ENCODE assay signal across 8 cellular contexts in genomic region chr1:25487628-25488027, GRCh38. TPM values are rescaled to one million over a fixed set of nuclear protein-coding genes. Genes with fewer than 3 reads are reported as not detected.
A peak's percentile ranks its signal among the peaks of the same experiment; 100 is the strongest.
DNase-seq lines count a peak whose midpoint lies in the region; ATAC-seq and TF ChIP-seq lines count a peak whose summit lies in the region.

No MANE protein-coding gene starts in this region.

- H3K4me3 ChIP-seq in tibial nerve = no peak overlapping the region

- TF ChIP-seq CTCF in 22Rv1 (IDR thresholded peaks at IDR 0.05) (peak; percentile 74), GM12874 (IDR thresholded peaks at IDR 0.05; ENCODE audit: insufficient read depth, low read depth, low read length) (peak; percentile 69), tibial nerve (IDR thresholded peaks at IDR 0.05) (peak in 2 of 5 experiments; percentile 36 to 37)

- ATAC-seq in HG03342 (IDR thresholded peaks at IDR 0.05; ENCODE audit: unreplicated experiment) (no peak), GM21619 (IDR thresholded peaks at IDR 0.05; ENCODE audit: unreplicated experiment) (no peak)

- H3K27ac ChIP-seq in 22Rv1 (no peak overlapping the region), tibial nerve (no peak overlapping the region)

- TF ChIP-seq POLR2A in tibial nerve (IDR thresholded peaks at IDR 0.05) = no peak

- H3K27me3 ChIP-seq in tibial nerve = no peaks in the 10 kb centered on the region

- H3K4me1 ChIP-seq in tibial nerve = no peaks in the 10 kb centered on the region

- H3K9me3 ChIP-seq in tibial nerve = no peaks in the 10 kb centered on the region

- 90 to 94% methylated on average over 2 of the region's 2 CpGs for WGBS in tibial nerve, 2 donors

- peak; percentile 28 to 40 for DNase-seq in activated CD4-positive, alpha-beta T cell treated with anti-CD3 and anti-CD28 coated beads, Interleukin-2, amount 50 U/mL, for 4 hours
- DNase-seq in germinal center (ENCODE audit: low spot score) (peak; percentile 9), NOMO-1 treated with dmso at 0.1 percent for 144 hours (lab: John Stamatoyannopoulos, UW; ENCODE audit: unreplicated experiment) (no peak), tibial nerve (ENCODE audit: low spot score in 2 of 2) (no peak)

- H3K36me3 ChIP-seq in tibial nerve = peaks cover 0 to 71% (median 6%) of the 10 kb centered on the region in 3 donors

- no peak for TF ChIP-seq EP300 in tibial nerve (IDR thresholded peaks at IDR 0.05)

RNA-seq across cellular contexts. Expression of gene LDLRAP1, which starts 55.8 kb away (rescaled TPM):
- total RNA-seq in tibial nerve = 10 to 100 TPM; 10.9 to 28.5 (median 14.7) TPM

RNA-seq across cellular contexts. Expression of gene MACO1, which starts 56.9 kb away (rescaled TPM):
- 10 to 100 TPM in 3 of 4 donors, 1 to 10 TPM in 1; 8.8 to 16.2 (median 13.7) TPM for total RNA-seq in tibial nerve

Comparison
In these comparisons a context has a peak if more than half of its experiments do, and no peak if none do; other contexts are left out.
1. DNase-seq: peak in activated CD4-positive, alpha-beta T cell treated with anti-CD3 and anti-CD28 coated beads, Interleukin-2, amount 50 U/mL, for 4 hours (2 of 2) and germinal center (single experiment); none in NOMO-1 treated with dmso at 0.1 percent for 144 hours (single experiment) and tibial nerve (0 of 2).